ENCODE assay signal across 1 cellular context in the genomic region with DNA sequence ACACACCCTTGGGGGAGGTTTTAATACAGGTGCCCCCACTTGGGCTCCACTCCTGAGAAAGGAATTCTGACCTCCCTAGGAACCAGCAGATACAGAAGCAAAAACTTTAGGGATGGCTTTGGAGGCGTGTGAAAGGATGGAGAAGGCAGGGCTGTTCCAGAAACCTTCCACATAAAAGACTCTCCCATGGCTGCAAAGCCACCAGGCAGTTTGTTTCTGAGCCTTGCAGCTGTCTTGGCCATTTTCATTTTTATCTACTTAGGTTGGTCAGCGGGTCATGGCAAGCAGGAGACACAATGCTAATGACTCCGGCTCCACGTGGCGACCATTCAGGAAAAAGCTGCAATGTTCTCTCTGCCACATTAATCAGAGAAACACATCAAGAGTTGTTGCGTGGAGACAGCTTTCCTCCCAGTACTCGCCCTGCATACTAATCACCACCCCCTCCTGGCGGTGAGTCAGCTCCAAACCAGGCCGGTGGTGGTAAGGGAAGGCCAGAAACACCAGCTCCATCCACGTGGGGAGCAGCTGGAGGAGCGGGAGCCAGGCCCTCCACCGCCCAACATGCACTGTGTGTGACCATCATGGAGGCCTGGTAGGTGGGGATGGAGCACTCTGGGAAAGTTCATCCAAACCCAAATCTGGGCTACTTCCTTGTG.
TF ChIP-seq lines count a peak whose summit lies in the region.

No MANE protein-coding gene starts in this region.

TF ChIP-seq in H1, 55 proteins besides CTCF, POLR2A, EP300 and RAD21:
- TF ChIP-seq, protein P1, sequence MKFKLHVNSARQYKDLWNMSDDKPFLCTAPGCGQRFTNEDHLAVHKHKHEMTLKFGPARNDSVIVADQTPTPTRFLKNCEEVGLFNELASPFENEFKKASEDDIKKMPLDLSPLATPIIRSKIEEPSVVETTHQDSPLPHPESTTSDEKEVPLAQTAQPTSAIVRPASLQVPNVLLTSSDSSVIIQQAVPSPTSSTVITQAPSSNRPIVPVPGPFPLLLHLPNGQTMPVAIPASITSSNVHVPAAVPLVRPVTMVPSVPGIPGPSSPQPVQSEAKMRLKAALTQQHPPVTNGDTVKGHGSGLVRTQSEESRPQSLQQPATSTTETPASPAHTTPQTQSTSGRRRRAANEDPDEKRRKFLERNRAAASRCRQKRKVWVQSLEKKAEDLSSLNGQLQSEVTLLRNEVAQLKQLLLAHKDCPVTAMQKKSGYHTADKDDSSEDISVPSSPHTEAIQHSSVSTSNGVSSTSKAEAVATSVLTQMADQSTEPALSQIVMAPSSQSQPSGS (IDR thresholded peaks at IDR 0.05; ENCODE audit: low read length) = no peak
- TF ChIP-seq NRF1 (IDR thresholded peaks at IDR 0.05; ENCODE audit: low read depth, low read length) = no peak
- no peak for TF ChIP-seq SP4 (IDR thresholded peaks at IDR 0.05; ENCODE audit: low read length)
- TF ChIP-seq, protein P2, sequence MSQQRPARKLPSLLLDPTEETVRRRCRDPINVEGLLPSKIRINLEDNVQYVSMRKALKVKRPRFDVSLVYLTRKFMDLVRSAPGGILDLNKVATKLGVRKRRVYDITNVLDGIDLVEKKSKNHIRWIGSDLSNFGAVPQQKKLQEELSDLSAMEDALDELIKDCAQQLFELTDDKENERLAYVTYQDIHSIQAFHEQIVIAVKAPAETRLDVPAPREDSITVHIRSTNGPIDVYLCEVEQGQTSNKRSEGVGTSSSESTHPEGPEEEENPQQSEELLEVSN (IDR thresholded peaks at IDR 0.05) = peak; percentile 87
- no peak for TF ChIP-seq SIRT6 (IDR thresholded peaks at IDR 0.05; ENCODE audit: low read length)
- TF ChIP-seq SP1 (IDR thresholded peaks at IDR 0.05; ENCODE audit: low read depth, low read length) = no peak
- TF ChIP-seq, protein P3, sequence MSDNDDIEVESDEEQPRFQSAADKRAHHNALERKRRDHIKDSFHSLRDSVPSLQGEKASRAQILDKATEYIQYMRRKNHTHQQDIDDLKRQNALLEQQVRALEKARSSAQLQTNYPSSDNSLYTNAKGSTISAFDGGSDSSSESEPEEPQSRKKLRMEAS (IDR thresholded peaks at IDR 0.05) = peak; percentile 97
- TF ChIP-seq, protein P4, sequence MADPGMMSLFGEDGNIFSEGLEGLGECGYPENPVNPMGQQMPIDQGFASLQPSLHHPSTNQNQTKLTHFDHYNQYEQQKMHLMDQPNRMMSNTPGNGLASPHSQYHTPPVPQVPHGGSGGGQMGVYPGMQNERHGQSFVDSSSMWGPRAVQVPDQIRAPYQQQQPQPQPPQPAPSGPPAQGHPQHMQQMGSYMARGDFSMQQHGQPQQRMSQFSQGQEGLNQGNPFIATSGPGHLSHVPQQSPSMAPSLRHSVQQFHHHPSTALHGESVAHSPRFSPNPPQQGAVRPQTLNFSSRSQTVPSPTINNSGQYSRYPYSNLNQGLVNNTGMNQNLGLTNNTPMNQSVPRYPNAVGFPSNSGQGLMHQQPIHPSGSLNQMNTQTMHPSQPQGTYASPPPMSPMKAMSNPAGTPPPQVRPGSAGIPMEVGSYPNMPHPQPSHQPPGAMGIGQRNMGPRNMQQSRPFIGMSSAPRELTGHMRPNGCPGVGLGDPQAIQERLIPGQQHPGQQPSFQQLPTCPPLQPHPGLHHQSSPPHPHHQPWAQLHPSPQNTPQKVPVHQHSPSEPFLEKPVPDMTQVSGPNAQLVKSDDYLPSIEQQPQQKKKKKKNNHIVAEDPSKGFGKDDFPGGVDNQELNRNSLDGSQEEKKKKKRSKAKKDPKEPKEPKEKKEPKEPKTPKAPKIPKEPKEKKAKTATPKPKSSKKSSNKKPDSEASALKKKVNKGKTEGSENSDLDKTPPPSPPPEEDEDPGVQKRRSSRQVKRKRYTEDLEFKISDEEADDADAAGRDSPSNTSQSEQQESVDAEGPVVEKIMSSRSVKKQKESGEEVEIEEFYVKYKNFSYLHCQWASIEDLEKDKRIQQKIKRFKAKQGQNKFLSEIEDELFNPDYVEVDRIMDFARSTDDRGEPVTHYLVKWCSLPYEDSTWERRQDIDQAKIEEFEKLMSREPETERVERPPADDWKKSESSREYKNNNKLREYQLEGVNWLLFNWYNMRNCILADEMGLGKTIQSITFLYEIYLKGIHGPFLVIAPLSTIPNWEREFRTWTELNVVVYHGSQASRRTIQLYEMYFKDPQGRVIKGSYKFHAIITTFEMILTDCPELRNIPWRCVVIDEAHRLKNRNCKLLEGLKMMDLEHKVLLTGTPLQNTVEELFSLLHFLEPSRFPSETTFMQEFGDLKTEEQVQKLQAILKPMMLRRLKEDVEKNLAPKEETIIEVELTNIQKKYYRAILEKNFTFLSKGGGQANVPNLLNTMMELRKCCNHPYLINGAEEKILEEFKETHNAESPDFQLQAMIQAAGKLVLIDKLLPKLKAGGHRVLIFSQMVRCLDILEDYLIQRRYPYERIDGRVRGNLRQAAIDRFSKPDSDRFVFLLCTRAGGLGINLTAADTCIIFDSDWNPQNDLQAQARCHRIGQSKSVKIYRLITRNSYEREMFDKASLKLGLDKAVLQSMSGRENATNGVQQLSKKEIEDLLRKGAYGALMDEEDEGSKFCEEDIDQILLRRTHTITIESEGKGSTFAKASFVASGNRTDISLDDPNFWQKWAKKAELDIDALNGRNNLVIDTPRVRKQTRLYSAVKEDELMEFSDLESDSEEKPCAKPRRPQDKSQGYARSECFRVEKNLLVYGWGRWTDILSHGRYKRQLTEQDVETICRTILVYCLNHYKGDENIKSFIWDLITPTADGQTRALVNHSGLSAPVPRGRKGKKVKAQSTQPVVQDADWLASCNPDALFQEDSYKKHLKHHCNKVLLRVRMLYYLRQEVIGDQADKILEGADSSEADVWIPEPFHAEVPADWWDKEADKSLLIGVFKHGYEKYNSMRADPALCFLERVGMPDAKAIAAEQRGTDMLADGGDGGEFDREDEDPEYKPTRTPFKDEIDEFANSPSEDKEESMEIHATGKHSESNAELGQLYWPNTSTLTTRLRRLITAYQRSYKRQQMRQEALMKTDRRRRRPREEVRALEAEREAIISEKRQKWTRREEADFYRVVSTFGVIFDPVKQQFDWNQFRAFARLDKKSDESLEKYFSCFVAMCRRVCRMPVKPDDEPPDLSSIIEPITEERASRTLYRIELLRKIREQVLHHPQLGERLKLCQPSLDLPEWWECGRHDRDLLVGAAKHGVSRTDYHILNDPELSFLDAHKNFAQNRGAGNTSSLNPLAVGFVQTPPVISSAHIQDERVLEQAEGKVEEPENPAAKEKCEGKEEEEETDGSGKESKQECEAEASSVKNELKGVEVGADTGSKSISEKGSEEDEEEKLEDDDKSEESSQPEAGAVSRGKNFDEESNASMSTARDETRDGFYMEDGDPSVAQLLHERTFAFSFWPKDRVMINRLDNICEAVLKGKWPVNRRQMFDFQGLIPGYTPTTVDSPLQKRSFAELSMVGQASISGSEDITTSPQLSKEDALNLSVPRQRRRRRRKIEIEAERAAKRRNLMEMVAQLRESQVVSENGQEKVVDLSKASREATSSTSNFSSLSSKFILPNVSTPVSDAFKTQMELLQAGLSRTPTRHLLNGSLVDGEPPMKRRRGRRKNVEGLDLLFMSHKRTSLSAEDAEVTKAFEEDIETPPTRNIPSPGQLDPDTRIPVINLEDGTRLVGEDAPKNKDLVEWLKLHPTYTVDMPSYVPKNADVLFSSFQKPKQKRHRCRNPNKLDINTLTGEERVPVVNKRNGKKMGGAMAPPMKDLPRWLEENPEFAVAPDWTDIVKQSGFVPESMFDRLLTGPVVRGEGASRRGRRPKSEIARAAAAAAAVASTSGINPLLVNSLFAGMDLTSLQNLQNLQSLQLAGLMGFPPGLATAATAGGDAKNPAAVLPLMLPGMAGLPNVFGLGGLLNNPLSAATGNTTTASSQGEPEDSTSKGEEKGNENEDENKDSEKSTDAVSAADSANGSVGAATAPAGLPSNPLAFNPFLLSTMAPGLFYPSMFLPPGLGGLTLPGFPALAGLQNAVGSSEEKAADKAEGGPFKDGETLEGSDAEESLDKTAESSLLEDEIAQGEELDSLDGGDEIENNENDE (IDR thresholded peaks at IDR 0.05; ENCODE audit: insufficient replicate concordance, low read length) = no peak
- TF ChIP-seq JUN (IDR thresholded peaks at IDR 0.05; ENCODE audit: low read depth, low read length) = 0 out of 2 replicates have a peak, but pooled peaks have one; percentile 10
- peak; percentile 52; the same call in 1 of the 2 replicates for TF ChIP-seq MAFK (IDR thresholded peaks at IDR 0.05; ENCODE audit: low read depth, low read length)
- TF ChIP-seq JUND (IDR thresholded peaks at IDR 0.05; ENCODE audit: low read length) = peak; percentile 82
- TF ChIP-seq, protein P5, sequence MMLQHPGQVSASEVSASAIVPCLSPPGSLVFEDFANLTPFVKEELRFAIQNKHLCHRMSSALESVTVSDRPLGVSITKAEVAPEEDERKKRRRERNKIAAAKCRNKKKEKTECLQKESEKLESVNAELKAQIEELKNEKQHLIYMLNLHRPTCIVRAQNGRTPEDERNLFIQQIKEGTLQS (IDR thresholded peaks at IDR 0.05; ENCODE audit: insufficient read depth, low read depth, low read length) = 0 out of 2 replicates have a peak, but pooled peaks have one; percentile 5
- TF ChIP-seq CREB1 (IDR thresholded peaks at IDR 0.05) = no peak
- TF ChIP-seq TBP (IDR thresholded peaks at IDR 0.05; ENCODE audit: low read depth, low read length) = peak; percentile 39; the same call in 1 of the 2 replicates
- TF ChIP-seq CHD2 (IDR thresholded peaks at IDR 0.05; ENCODE audit: low read length) = 0 out of 2 replicates have a peak, but pooled peaks have one; percentile 39
- peak; percentile 79 for TF ChIP-seq BACH1 (IDR thresholded peaks at IDR 0.05; ENCODE audit: low read length)
- TF ChIP-seq SIN3A (conservative IDR thresholded peaks at IDR 0.05 in 1 of 2, IDR thresholded peaks at IDR 0.05 in 1 of 2; ENCODE audit: low read depth in 1 of 2, low read length in 2 of 2) = peak in 1 of 2 experiments; percentile 59; a peak in 1 of 4 replicates
